ENCODE assay signal across 1 cellular context in the genomic region with DNA sequence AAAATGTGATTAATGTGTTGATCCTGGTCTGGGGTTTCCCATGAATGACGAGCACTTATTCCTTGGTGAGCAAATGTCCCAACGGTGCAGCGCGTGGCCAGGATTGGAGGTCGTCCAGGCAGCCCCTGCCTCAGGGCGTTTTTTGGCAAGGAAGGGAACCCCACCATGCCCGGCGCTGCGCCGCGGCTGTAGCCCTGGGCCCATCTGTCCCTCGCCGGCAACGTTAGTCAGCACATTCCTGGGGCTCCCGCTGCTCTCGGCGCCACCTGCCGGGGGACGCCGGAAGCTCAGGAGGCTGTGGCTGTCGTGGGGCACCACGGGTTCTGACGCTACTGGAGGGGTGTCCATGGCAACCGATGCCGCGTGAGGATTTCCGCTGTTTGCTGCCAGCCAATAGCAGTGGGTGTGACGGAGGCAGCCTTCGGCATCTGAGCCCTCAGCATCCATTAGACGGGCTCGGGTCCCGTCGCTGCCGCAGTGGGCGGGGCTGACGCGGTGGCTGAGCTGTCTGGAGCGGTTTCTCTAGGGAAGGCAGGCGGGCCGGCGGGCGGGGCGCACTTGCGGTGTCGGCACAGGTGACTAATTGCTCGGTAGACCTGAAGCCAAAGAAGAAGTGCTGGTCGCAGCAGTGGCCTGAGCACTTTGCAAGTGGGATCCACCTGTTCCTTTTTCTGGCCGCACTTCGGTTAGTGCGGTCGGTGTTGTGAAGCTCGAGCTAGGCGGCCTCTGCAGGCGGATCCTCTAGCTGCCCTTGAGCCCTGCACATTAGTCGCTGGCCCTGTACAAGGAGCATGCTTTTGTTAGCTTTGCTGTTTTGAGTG.
TF ChIP-seq lines count a peak whose summit lies in the region.

No MANE protein-coding gene starts in this region.

TF ChIP-seq in PFSK-1, 5 proteins besides CTCF, POLR2A, EP300 and RAD21 (continued from another document):
- TF ChIP-seq, protein P1, sequence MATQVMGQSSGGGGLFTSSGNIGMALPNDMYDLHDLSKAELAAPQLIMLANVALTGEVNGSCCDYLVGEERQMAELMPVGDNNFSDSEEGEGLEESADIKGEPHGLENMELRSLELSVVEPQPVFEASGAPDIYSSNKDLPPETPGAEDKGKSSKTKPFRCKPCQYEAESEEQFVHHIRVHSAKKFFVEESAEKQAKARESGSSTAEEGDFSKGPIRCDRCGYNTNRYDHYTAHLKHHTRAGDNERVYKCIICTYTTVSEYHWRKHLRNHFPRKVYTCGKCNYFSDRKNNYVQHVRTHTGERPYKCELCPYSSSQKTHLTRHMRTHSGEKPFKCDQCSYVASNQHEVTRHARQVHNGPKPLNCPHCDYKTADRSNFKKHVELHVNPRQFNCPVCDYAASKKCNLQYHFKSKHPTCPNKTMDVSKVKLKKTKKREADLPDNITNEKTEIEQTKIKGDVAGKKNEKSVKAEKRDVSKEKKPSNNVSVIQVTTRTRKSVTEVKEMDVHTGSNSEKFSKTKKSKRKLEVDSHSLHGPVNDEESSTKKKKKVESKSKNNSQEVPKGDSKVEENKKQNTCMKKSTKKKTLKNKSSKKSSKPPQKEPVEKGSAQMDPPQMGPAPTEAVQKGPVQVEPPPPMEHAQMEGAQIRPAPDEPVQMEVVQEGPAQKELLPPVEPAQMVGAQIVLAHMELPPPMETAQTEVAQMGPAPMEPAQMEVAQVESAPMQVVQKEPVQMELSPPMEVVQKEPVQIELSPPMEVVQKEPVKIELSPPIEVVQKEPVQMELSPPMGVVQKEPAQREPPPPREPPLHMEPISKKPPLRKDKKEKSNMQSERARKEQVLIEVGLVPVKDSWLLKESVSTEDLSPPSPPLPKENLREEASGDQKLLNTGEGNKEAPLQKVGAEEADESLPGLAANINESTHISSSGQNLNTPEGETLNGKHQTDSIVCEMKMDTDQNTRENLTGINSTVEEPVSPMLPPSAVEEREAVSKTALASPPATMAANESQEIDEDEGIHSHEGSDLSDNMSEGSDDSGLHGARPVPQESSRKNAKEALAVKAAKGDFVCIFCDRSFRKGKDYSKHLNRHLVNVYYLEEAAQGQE (IDR thresholded peaks at IDR 0.05; ENCODE audit: insufficient read depth in 1 of 2, low read depth in 2 of 2, low read length in 2 of 2), result peak; percentile 45 to 63; a peak in 2 of 4 replicates
